ENCODE assay signal across 10 cellular contexts in genomic region chr10:102820008-102820407, GRCh38. TPM values are rescaled to one million over a fixed set of nuclear protein-coding genes. Genes with fewer than 3 reads are reported as not detected.
"Had no signal": no experiment of that assay in that cellular context is flagged by ENCODE, and none has a peak within 500 bp of the region (broad histone marks: within the 10 kb centered on the region; RNA-seq: fewer than 3 reads in every experiment).

No MANE protein-coding gene starts in this region.

RNA-seq across cellular contexts. Expression of gene CYP17A1, which starts 17.2 kb away (rescaled TPM):
- total RNA-seq: activated CD4-positive, alpha-beta memory T cell treated with anti-CD3 and anti-CD28 coated beads, Interleukin-2, amount 10 ng/mL, durations not matched to agents 7 days and 5 days; activated CD4-positive, alpha-beta T cell treated with anti-CD3 and anti-CD28 coated beads for 36 hours; activated CD4-positive, alpha-beta T cell treated with anti-CD3 and anti-CD28 coated beads, Interleukin-2, amount 10 ng/mL, durations not matched to agents 7 days and 5 days; activated CD8-positive, alpha-beta memory T cell treated with anti-CD3 and anti-CD28 coated beads, Interleukin-2, amount 10 ng/mL, durations not matched to agents 7 days and 5 days; activated CD8-positive, alpha-beta T cell treated with anti-CD3 and anti-CD28 coated beads, Interleukin-2, amount 10 ng/mL, durations not matched to agents 7 days and 5 days; activated naive CD4-positive, alpha-beta T cell treated with anti-CD3 and anti-CD28 coated beads for 36 hours; activated naive CD4-positive, alpha-beta T cell treated with anti-CD3 and anti-CD28 coated beads, Interleukin-2, amount 50 U/mL, for 72 hours; activated naive CD8-positive, alpha-beta T cell treated with anti-CD3 and anti-CD28 coated beads for 36 hours; bronchial epithelial cell; cardiac muscle cell had no signal
- polyA plus RNA-seq: cardiac muscle cell had no signal

RNA-seq across cellular contexts. Expression of gene AS3MT, which starts 49.3 kb away (rescaled TPM):
- total RNA-seq: activated naive CD4-positive, alpha-beta T cell treated with anti-CD3 and anti-CD28 coated beads, Interleukin-2, amount 50 U/mL, for 72 hours had no signal
